2 cellular contexts compared by ENCODE assay signal in the genomic region with DNA sequence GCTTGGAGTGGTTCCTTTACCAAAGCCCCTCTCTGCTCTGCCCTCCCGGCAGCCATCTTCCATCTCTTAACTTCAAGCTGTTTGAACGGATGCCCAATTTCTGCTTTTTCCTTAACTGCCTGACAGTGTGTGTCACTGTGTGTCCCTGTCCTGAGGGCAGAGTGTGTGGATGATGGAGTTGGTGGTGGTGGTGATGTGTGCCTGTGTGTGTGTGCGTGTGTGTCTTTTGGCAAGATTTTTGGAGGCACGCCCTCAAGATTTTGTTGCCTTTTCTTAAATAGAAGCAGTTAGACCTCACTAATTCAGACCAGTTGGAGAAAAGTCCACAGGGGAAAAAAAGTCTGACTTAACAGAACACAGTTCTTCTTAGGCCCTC.
TF ChIP-seq lines count a peak whose summit lies in the region.

No MANE protein-coding gene starts in this region.

TF ChIP-seq in SK-N-SH, 30 proteins besides CTCF, POLR2A, EP300 and RAD21 (continued from another document):
- TF ChIP-seq TEAD4 (IDR thresholded peaks at IDR 0.05; ENCODE audit: borderline replicate concordance, insufficient read depth) (no peak), POLR2AphosphoS5 (IDR thresholded peaks at IDR 0.05; ENCODE audit: low read depth, low read length) (no peak), NRF1 (IDR thresholded peaks at IDR 0.05; ENCODE audit: low read depth, low read length) (no peak), ELF1 (IDR thresholded peaks at IDR 0.05) (no peak), RFX5 (IDR thresholded peaks at IDR 0.05; ENCODE audit: low read length) (no peak), FOXJ3 (CRISPR knock-in tag; IDR thresholded peaks at IDR 0.05) (no peak)
- TF ChIP-seq, protein P1, sequence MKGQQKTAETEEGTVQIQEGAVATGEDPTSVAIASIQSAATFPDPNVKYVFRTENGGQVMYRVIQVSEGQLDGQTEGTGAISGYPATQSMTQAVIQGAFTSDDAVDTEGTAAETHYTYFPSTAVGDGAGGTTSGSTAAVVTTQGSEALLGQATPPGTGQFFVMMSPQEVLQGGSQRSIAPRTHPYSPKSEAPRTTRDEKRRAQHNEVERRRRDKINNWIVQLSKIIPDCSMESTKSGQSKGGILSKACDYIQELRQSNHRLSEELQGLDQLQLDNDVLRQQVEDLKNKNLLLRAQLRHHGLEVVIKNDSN (IDR thresholded peaks at IDR 0.05; ENCODE audit: borderline replicate concordance, low read depth): no peak
- TF ChIP-seq, protein P2, sequence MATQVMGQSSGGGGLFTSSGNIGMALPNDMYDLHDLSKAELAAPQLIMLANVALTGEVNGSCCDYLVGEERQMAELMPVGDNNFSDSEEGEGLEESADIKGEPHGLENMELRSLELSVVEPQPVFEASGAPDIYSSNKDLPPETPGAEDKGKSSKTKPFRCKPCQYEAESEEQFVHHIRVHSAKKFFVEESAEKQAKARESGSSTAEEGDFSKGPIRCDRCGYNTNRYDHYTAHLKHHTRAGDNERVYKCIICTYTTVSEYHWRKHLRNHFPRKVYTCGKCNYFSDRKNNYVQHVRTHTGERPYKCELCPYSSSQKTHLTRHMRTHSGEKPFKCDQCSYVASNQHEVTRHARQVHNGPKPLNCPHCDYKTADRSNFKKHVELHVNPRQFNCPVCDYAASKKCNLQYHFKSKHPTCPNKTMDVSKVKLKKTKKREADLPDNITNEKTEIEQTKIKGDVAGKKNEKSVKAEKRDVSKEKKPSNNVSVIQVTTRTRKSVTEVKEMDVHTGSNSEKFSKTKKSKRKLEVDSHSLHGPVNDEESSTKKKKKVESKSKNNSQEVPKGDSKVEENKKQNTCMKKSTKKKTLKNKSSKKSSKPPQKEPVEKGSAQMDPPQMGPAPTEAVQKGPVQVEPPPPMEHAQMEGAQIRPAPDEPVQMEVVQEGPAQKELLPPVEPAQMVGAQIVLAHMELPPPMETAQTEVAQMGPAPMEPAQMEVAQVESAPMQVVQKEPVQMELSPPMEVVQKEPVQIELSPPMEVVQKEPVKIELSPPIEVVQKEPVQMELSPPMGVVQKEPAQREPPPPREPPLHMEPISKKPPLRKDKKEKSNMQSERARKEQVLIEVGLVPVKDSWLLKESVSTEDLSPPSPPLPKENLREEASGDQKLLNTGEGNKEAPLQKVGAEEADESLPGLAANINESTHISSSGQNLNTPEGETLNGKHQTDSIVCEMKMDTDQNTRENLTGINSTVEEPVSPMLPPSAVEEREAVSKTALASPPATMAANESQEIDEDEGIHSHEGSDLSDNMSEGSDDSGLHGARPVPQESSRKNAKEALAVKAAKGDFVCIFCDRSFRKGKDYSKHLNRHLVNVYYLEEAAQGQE (IDR thresholded peaks at IDR 0.05; ENCODE audit: low read depth, low read length): no peak

TF ChIP-seq in SK-N-SH treated with all-trans-retinoic acid at 6 μM for 48 hours, 23 proteins besides CTCF, POLR2A, EP300 and RAD21 (continued from another document):
- TF ChIP-seq ZFP3 (CRISPR knock-in tag; IDR thresholded peaks at IDR 0.05): no peak
- TF ChIP-seq ZC3H10 (CRISPR knock-in tag; IDR thresholded peaks at IDR 0.05): no peak
- TF ChIP-seq, protein P3, sequence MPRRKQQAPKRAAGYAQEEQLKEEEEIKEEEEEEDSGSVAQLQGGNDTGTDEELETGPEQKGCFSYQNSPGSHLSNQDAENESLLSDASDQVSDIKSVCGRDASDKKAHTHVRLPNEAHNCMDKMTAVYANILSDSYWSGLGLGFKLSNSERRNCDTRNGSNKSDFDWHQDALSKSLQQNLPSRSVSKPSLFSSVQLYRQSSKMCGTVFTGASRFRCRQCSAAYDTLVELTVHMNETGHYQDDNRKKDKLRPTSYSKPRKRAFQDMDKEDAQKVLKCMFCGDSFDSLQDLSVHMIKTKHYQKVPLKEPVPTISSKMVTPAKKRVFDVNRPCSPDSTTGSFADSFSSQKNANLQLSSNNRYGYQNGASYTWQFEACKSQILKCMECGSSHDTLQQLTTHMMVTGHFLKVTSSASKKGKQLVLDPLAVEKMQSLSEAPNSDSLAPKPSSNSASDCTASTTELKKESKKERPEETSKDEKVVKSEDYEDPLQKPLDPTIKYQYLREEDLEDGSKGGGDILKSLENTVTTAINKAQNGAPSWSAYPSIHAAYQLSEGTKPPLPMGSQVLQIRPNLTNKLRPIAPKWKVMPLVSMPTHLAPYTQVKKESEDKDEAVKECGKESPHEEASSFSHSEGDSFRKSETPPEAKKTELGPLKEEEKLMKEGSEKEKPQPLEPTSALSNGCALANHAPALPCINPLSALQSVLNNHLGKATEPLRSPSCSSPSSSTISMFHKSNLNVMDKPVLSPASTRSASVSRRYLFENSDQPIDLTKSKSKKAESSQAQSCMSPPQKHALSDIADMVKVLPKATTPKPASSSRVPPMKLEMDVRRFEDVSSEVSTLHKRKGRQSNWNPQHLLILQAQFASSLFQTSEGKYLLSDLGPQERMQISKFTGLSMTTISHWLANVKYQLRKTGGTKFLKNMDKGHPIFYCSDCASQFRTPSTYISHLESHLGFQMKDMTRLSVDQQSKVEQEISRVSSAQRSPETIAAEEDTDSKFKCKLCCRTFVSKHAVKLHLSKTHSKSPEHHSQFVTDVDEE (CRISPR knock-in tag; IDR thresholded peaks at IDR 0.05): no peak
- TF ChIP-seq ZNF70 (CRISPR knock-in tag; IDR thresholded peaks at IDR 0.05): no peak
- TF ChIP-seq, protein P4, sequence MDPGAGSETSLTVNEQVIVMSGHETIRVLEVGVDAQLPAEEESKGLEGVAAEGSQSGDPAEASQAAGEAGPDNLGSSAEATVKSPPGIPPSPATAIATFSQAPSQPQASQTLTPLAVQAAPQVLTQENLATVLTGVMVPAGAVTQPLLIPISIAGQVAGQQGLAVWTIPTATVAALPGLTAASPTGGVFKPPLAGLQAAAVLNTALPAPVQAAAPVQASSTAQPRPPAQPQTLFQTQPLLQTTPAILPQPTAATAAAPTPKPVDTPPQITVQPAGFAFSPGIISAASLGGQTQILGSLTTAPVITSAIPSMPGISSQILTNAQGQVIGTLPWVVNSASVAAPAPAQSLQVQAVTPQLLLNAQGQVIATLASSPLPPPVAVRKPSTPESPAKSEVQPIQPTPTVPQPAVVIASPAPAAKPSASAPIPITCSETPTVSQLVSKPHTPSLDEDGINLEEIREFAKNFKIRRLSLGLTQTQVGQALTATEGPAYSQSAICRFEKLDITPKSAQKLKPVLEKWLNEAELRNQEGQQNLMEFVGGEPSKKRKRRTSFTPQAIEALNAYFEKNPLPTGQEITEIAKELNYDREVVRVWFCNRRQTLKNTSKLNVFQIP (CRISPR knock-in tag; IDR thresholded peaks at IDR 0.05; ENCODE audit: borderline replicate concordance, low read depth): no peak
